Comparison of ENCODE assay signal across 1 cellular context in the genomic region with DNA sequence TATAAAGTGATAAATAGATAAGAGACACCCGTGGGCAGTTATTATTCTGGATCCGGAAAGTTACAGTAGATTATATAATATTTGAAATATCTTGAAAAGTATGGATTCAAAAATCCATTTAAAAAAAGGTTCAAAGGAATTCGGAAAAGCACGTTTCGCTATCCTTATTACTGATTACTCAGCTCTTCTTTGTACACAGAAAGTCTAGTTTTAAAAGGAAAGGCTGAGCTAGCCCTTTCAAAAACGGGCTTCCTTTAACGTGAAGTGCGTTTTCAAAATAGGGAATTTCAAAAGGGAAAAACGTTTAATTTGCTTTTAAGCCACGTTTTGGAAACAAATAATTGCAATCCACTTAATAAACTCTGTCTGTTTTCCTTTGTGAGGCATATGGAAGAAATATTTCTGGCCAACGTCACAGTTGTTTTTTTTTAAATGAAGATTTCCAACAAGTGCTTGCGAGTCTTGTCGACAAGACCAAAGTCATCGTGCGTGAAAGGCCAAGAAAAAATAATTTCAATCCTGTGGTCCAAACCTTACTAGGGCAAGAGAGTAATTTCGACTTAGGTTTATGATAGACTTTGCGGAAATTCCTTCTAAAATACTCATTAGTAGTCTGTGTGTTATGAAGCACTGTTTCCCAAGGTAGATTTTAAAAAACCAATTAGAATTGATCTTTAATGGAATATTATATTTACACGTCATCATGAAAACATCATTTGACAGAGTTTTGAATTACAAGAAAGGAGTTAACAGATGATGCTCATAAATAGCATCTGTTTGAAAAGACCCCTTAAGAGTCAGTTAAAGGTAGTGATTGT.
A peak's percentile ranks its signal among the peaks of the same experiment; 100 is the strongest.
TF ChIP-seq lines count a peak whose summit lies in the region.

No MANE protein-coding gene starts in this region.

TF ChIP-seq in HepG2, 621 proteins besides CTCF, POLR2A, EP300 and RAD21 (continued from another document):
- TF ChIP-seq, protein P1, sequence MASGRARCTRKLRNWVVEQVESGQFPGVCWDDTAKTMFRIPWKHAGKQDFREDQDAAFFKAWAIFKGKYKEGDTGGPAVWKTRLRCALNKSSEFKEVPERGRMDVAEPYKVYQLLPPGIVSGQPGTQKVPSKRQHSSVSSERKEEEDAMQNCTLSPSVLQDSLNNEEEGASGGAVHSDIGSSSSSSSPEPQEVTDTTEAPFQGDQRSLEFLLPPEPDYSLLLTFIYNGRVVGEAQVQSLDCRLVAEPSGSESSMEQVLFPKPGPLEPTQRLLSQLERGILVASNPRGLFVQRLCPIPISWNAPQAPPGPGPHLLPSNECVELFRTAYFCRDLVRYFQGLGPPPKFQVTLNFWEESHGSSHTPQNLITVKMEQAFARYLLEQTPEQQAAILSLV (CRISPR knock-in tag; IDR thresholded peaks at IDR 0.05; ENCODE audit: borderline replicate concordance) = no peak
- TF ChIP-seq IKZF4 (CRISPR knock-in tag; IDR thresholded peaks at IDR 0.05; ENCODE audit: borderline replicate concordance, low read depth, not compliant biosample characterization) = no peak
- TF ChIP-seq DMAP1 (CRISPR knock-in tag; IDR thresholded peaks at IDR 0.05) = 0 out of 2 replicates have a peak, but pooled peaks have one; percentile 15
- peak; percentile 85 for TF ChIP-seq MAFF (IDR thresholded peaks at IDR 0.05; ENCODE audit: low read depth, low read length)
- no peak for TF ChIP-seq ZIK1 (CRISPR knock-in tag; IDR thresholded peaks at IDR 0.05; ENCODE audit: borderline replicate concordance, low read depth)
- peak; percentile 1; the same call in 1 of the 2 replicates for TF ChIP-seq HDAC1 (CRISPR knock-in tag; IDR thresholded peaks at IDR 0.05)
- no peak for TF ChIP-seq SKI (IDR thresholded peaks at IDR 0.05; ENCODE audit: partially characterized antibody)
- TF ChIP-seq NR2F1 (CRISPR knock-in tag; IDR thresholded peaks at IDR 0.05) = peak in 1 of 2 experiments; percentile 42; a peak in 1 of 4 replicates
- no peak for TF ChIP-seq KDM2A (CRISPR knock-in tag; IDR thresholded peaks at IDR 0.05; ENCODE audit: borderline replicate concordance, low read depth)
- TF ChIP-seq, protein P2, sequence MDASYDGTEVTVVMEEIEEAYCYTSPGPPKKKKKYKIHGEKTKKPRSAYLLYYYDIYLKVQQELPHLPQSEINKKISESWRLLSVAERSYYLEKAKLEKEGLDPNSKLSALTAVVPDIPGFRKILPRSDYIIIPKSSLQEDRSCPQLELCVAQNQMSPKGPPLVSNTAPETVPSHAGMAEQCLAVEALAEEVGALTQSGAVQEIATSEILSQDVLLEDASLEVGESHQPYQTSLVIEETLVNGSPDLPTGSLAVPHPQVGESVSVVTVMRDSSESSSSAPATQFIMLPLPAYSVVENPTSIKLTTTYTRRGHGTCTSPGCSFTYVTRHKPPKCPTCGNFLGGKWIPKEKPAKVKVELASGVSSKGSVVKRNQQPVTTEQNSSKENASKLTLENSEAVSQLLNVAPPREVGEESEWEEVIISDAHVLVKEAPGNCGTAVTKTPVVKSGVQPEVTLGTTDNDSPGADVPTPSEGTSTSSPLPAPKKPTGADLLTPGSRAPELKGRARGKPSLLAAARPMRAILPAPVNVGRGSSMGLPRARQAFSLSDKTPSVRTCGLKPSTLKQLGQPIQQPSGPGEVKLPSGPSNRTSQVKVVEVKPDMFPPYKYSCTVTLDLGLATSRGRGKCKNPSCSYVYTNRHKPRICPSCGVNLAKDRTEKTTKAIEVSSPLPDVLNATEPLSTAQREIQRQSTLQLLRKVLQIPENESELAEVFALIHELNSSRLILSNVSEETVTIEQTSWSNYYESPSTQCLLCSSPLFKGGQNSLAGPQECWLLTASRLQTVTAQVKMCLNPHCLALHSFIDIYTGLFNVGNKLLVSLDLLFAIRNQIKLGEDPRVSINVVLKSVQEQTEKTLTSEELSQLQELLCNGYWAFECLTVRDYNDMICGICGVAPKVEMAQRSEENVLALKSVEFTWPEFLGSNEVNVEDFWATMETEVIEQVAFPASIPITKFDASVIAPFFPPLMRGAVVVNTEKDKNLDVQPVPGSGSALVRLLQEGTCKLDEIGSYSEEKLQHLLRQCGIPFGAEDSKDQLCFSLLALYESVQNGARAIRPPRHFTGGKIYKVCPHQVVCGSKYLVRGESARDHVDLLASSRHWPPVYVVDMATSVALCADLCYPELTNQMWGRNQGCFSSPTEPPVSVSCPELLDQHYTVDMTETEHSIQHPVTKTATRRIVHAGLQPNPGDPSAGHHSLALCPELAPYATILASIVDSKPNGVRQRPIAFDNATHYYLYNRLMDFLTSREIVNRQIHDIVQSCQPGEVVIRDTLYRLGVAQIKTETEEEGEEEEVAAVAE (CRISPR knock-in tag; IDR thresholded peaks at IDR 0.05; ENCODE audit: borderline replicate concordance) = no peak
- TF ChIP-seq ASH2L (IDR thresholded peaks at IDR 0.05; ENCODE audit: insufficient read length, low read depth, low read length) = peak; percentile 26
- no peak for TF ChIP-seq TRIM24 (CRISPR knock-in tag; IDR thresholded peaks at IDR 0.05)
- TF ChIP-seq ZNF343 (CRISPR knock-in tag; IDR thresholded peaks at IDR 0.05) = no peak
- no peak for TF ChIP-seq ZNF256 (CRISPR knock-in tag; conservative IDR thresholded peaks at IDR 0.05)
- TF ChIP-seq, protein P3, sequence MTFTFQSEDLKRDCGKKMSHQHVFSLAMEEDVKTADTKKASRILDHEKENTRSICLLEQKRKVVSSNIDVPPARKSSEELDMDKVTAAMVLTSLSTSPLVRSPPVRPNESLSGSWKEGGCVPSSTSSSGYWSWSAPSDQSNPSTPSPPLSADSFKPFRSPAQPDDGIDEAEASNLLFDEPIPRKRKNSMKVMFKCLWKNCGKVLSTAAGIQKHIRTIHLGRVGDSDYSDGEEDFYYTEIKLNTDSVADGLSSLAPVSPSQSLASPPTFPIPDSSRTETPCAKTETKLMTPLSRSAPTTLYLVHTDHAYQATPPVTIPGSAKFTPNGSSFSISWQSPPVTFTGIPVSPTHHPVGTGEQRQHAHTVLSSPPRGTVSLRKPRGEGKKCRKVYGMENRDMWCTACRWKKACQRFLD (CRISPR knock-in tag; IDR thresholded peaks at IDR 0.05; ENCODE audit: borderline replicate concordance) = peak; percentile 6; the same call in 1 of the 2 replicates
- 0 out of 2 replicates have a peak, but pooled peaks have one; percentile 31 for TF ChIP-seq ZNF775 (CRISPR knock-in tag; IDR thresholded peaks at IDR 0.05; ENCODE audit: borderline replicate concordance)
- 0 out of 2 replicates have a peak, but pooled peaks have one; percentile 13 for TF ChIP-seq GFI1 (CRISPR knock-in tag; IDR thresholded peaks at IDR 0.05; ENCODE audit: borderline replicate concordance)
- TF ChIP-seq, protein P4, sequence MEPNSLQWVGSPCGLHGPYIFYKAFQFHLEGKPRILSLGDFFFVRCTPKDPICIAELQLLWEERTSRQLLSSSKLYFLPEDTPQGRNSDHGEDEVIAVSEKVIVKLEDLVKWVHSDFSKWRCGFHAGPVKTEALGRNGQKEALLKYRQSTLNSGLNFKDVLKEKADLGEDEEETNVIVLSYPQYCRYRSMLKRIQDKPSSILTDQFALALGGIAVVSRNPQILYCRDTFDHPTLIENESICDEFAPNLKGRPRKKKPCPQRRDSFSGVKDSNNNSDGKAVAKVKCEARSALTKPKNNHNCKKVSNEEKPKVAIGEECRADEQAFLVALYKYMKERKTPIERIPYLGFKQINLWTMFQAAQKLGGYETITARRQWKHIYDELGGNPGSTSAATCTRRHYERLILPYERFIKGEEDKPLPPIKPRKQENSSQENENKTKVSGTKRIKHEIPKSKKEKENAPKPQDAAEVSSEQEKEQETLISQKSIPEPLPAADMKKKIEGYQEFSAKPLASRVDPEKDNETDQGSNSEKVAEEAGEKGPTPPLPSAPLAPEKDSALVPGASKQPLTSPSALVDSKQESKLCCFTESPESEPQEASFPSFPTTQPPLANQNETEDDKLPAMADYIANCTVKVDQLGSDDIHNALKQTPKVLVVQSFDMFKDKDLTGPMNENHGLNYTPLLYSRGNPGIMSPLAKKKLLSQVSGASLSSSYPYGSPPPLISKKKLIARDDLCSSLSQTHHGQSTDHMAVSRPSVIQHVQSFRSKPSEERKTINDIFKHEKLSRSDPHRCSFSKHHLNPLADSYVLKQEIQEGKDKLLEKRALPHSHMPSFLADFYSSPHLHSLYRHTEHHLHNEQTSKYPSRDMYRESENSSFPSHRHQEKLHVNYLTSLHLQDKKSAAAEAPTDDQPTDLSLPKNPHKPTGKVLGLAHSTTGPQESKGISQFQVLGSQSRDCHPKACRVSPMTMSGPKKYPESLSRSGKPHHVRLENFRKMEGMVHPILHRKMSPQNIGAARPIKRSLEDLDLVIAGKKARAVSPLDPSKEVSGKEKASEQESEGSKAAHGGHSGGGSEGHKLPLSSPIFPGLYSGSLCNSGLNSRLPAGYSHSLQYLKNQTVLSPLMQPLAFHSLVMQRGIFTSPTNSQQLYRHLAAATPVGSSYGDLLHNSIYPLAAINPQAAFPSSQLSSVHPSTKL (CRISPR knock-in tag; IDR thresholded peaks at IDR 0.05) = 0 out of 2 replicates have a peak, but pooled peaks have one; percentile 2
